ENCODE assay signal across 33 cellular contexts in genomic region chr9:133587466-133587865, GRCh38. TPM values are rescaled to one million over a fixed set of nuclear protein-coding genes. Genes with fewer than 3 reads are reported as not detected.
"Had no signal": no experiment of that assay in that cellular context is flagged by ENCODE, and none has a peak within 500 bp of the region (broad histone marks: within the 10 kb centered on the region; RNA-seq: fewer than 3 reads in every experiment).

No MANE protein-coding gene starts in this region.

- ATAC-seq: activated CD8-positive, alpha-beta memory T cell treated with anti-CD3 and anti-CD28 coated beads, Interleukin-2, amount 10 ng/mL, durations not matched to agents 7 days and 5 days; activated naive CD8-positive, alpha-beta T cell treated with anti-CD3 and anti-CD28 coated beads, Interleukin-2, amount 50 U/mL, for 24 hours; Panc1 had no signal

- H3K36me3 ChIP-seq: MG63, WERI-Rb-1 had no signal

- H3K9me3 ChIP-seq: MG63 had no signal

- H3K4me3 ChIP-seq: MG63 had no signal

- DNase-seq: activated CD4-positive, alpha-beta memory T cell treated with anti-CD3 and anti-CD28 coated beads, Interleukin-2, amount 10 ng/mL, durations not matched to agents 7 days and 5 days; activated CD4-positive, alpha-beta T cell treated with anti-CD3 and anti-CD28 coated beads for 1 hour; activated CD4-positive, alpha-beta T cell treated with anti-CD3 and anti-CD28 coated beads for 48 hours; activated CD4-positive, CD25-positive, alpha-beta regulatory T cell; activated CD8-positive, alpha-beta memory T cell treated with anti-CD3 and anti-CD28 coated beads for 24 hours; activated CD8-positive, alpha-beta memory T cell treated with anti-CD3 and anti-CD28 coated beads, Interleukin-2, amount 10 ng/mL, durations not matched to agents 7 days and 5 days; activated CD8-positive, alpha-beta memory T cell treated with anti-CD3 and anti-CD28 coated beads, Interleukin-2, amount 50 U/mL, for 48 hours; activated effector memory CD4-positive, alpha-beta T cell treated with Interleukin-2 at 50 U/mL for 16 hours; activated naive CD4-positive, alpha-beta T cell treated with anti-CD3 and anti-CD28 coated beads, Interleukin-2, amount 10 ng/mL, durations not matched to agents 7 days and 5 days; activated naive CD8-positive, alpha-beta T cell treated with anti-CD3 and anti-CD28 coated beads, Interleukin-2, amount 50 U/mL, for 24 hours; activated T-cell treated with anti-CD3 and anti-CD28 coated beads, Interleukin-2, amount 50 U/mL, for 48 hours; anterior cingulate cortex; central memory CD4-positive, alpha-beta T cell; Karpas-422; KBM-7; MG63; NCI-H1048; NCI-H1105 treated with DMSO at 0.1 percent for 48 hours; NCI-H1436; NCI-H1694; NCI-H1930; NCI-H2081 treated with DMSO at 0.1 percent for 48 hours; NCI-H226; NCI-H446 treated with DMSO at 0.1 percent for 48 hours; NCI-H524; NCI-H69; RPMI8226; T1000; WERI-Rb-1 had no signal

- H3K27ac ChIP-seq: WERI-Rb-1 had no signal

RNA-seq across cellular contexts. Expression of gene FAM163B, which starts 21.7 kb away (rescaled TPM):
- total RNA-seq: activated CD4-positive, alpha-beta memory T cell treated with anti-CD3 and anti-CD28 coated beads, Interleukin-2, amount 10 ng/mL, durations not matched to agents 7 days and 5 days; activated CD8-positive, alpha-beta memory T cell treated with anti-CD3 and anti-CD28 coated beads, Interleukin-2, amount 10 ng/mL, durations not matched to agents 7 days and 5 days; bronchial epithelial cell; T-helper 1 cell treated with Interleukin-12 subunit alpha and Interleukin-12 subunit beta and Interleukin-4 antibody, amounts not matched to agents 30 ng/mL and 1 ng/mL, for 36 hours; T-helper 2 cell treated with Interferon-gamma antibody and Interleukin-4, amounts not matched to agents 100 ng/mL and 5 ng/mL, for 36 hours had no signal

RNA-seq across cellular contexts. Expression of gene DBH, which starts 48.7 kb away (rescaled TPM):
- total RNA-seq: activated CD4-positive, alpha-beta memory T cell treated with anti-CD3 and anti-CD28 coated beads, Interleukin-2, amount 10 ng/mL, durations not matched to agents 7 days and 5 days; activated CD8-positive, alpha-beta memory T cell treated with anti-CD3 and anti-CD28 coated beads, Interleukin-2, amount 10 ng/mL, durations not matched to agents 7 days and 5 days; bronchial epithelial cell; T-helper 2 cell treated with Interferon-gamma antibody and Interleukin-4, amounts not matched to agents 100 ng/mL and 5 ng/mL, for 36 hours had no signal

RNA-seq across cellular contexts. Expression of gene ADAMTSL2, which starts 53.0 kb away (rescaled TPM):
- total RNA-seq: activated CD4-positive, alpha-beta memory T cell treated with anti-CD3 and anti-CD28 coated beads, Interleukin-2, amount 10 ng/mL, durations not matched to agents 7 days and 5 days; activated CD8-positive, alpha-beta memory T cell treated with anti-CD3 and anti-CD28 coated beads, Interleukin-2, amount 10 ng/mL, durations not matched to agents 7 days and 5 days; bronchial epithelial cell; T-helper 1 cell treated with Interleukin-12 subunit alpha and Interleukin-12 subunit beta and Interleukin-4 antibody, amounts not matched to agents 30 ng/mL and 1 ng/mL, for 36 hours; T-helper 2 cell treated with Interferon-gamma antibody and Interleukin-4, amounts not matched to agents 100 ng/mL and 5 ng/mL, for 36 hours had no signal
